21 cellular contexts compared by ENCODE assay signal in the genomic region with DNA sequence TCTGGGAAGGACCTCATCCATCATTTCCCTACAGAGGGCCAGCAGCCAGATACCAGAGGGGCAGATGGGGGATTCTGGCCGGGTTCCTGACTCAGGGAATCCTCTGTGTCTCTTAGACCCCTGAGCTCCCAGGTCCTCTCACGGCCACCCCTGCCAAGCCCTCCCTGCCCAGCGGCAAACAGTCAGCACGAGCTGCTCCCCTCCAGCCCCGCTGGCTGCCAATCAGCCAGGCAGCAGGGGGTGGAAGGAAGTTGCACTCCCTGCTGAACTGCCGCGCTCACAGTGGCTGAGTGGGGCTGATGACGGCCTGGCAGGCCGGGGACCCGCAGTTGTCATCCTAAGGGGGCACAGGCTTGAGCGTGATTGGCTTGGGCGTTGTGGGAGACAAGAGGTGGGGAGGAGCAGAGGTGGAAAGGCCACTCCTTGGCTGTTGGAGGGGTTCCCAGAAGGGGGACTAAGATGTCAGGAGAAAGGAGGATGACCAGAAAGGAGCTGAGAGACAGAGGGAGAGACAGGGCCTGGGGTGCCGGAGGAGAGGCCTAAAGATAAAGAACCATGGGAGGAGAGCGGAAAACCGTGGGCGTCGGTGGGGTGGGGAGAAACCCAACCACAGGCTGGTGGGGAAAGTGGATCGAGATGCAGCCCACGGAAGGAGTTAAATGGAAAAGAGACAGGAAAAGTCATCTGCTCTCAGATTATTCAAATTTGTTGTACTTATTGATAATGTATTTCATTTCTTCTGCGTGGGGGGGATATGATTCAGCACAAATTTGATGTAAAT. TPM values are rescaled to one million over a fixed set of nuclear protein-coding genes. Genes with fewer than 3 reads are reported as not detected.
DNase-seq lines count a peak whose midpoint lies in the region; ATAC-seq, FAIRE-seq and TF ChIP-seq lines count a peak whose summit lies in the region.
"Had no signal": no experiment of that assay in that cellular context is flagged by ENCODE, and none has a peak within 500 bp of the region (broad histone marks: within the 10 kb centered on the region; RNA-seq: fewer than 3 reads in every experiment).

No MANE protein-coding gene starts in this region.

- no peak overlapping the region for H2BK120ac ChIP-seq in IMR-90 (ENCODE audit: low read depth, low read length)

- no peak overlapping the region for H3K4ac ChIP-seq in IMR-90 (ENCODE audit: low read depth, low read length)

- H3K4me3 ChIP-seq in Caco-2 (ENCODE audit: low read depth, low read length): no peak overlapping the region
- no peak overlapping the region for H3K4me3 ChIP-seq in IMR-90 (ENCODE audit: insufficient read depth, low read depth, low read length)

- no peak overlapping the region for H2BK15ac ChIP-seq in IMR-90 (ENCODE audit: low read depth, low read length)

- H2BK5ac ChIP-seq in IMR-90 (ENCODE audit: low read depth, low read length, poor library complexity, severe bottlenecking): no peak overlapping the region

- no peak overlapping the region for H3K14ac ChIP-seq in IMR-90 (replicated peaks; ENCODE audit: low read depth, low read length)

- ATAC-seq in IMR-90 (ENCODE audit: low read depth): no peak
- ATAC-seq in GM21515 (IDR thresholded peaks at IDR 0.05; ENCODE audit: unreplicated experiment): no peak
- ATAC-seq: HCT116, Right ventricle myocardium inferior had no signal

- H3K9ac ChIP-seq in IMR-90 (ENCODE audit: low read depth, low read length): no peak overlapping the region
- H3K9ac ChIP-seq: SK-N-SH had no signal

- H3K36me3 ChIP-seq in Caco-2 (ENCODE audit: control insufficient read depth, insufficient read depth, low read length) (no peaks in the 10 kb centered on the region), IMR-90 (ENCODE audit: control insufficient read depth, insufficient read depth, low read length) (no peaks in the 10 kb centered on the region)

- H3K4me1 Mint-ChIP-seq in Caco-2 (ENCODE audit: low read depth, unreplicated experiment) (no peaks in the 10 kb centered on the region), nephron (peaks cover 17% of the 10 kb centered on the region)

- dilution Hi-C loops in IMR-90 (cut with HindIII; ENCODE audit: low sequenced_read_pairs, unreplicated experiment): no loop called here

- no peaks in the 10 kb centered on the region for H3K4me1 ChIP-seq in Caco-2
- peaks cover 3% of the 10 kb centered on the region for H3K4me1 ChIP-seq in IMR-90 (ENCODE audit: control insufficient read depth, insufficient read depth, low read length)

- peak overlapping the region; percentile 58 for H3K27ac Mint-ChIP-seq in Caco-2 (ENCODE audit: unreplicated experiment)
- H3K27ac Mint-ChIP-seq in nephron: peak overlapping the region in 2 of 3 experiments; percentile 40 to 71
- H3K27ac Mint-ChIP-seq: CD4-positive, CD25-positive, alpha-beta regulatory T cell; IgD-negative memory B cell had no signal

- no peak overlapping the region for H2AK5ac ChIP-seq in IMR-90 (ENCODE audit: low read depth, low read length)

- no peak overlapping the region for H3K18ac ChIP-seq in IMR-90 (ENCODE audit: low read depth, low read length)

- BruUV-seq in Caco-2 (replicated peaks; lab: Mats Ljungman, UMichigan) (no TSS peak), IMR-90 (replicated peaks; lab: Mats Ljungman, UMichigan) (no TSS peak)

- TF ChIP-seq RAD21 in IMR-90 (IDR thresholded peaks at IDR 0.05; ENCODE audit: low read length): no peak

- H3K56ac ChIP-seq in IMR-90 (ENCODE audit: extremely low read depth, insufficient read depth, low read length): no peak overlapping the region

- H3K36me3 Mint-ChIP-seq in Caco-2 (ENCODE audit: insufficient read depth, unreplicated experiment) (no peaks in the 10 kb centered on the region), nephron (ENCODE audit: low read depth) (peaks cover 7% of the 10 kb centered on the region)
- H3K36me3 Mint-ChIP-seq: CD4-positive, CD25-positive, alpha-beta regulatory T cell; IgD-negative memory B cell had no signal

- no peak overlapping the region for H2BK20ac ChIP-seq in IMR-90 (ENCODE audit: low read depth, low read length)

- no peak overlapping the region for H3K27ac ChIP-seq in IMR-90 (ENCODE audit: insufficient read depth, low read length)

- peak overlapping the region; percentile 56 for H2AFZ ChIP-seq in IMR-90 (replicated peaks; ENCODE audit: low read length, poor library complexity)

- H4K91ac ChIP-seq in IMR-90 (ENCODE audit: insufficient read depth, low read depth, low read length): no peak overlapping the region

- intact Hi-C loops in Caco-2 (cut with micrococcal nuclease; ENCODE audit: unreplicated experiment): no loop called here
- intact Hi-C loops in IMR-90 (cut with micrococcal nuclease): no loop called here

- no peak overlapping the region for H4K8ac ChIP-seq in IMR-90 (ENCODE audit: low read depth in 2 of 2, low read length in 2 of 2)

- no peaks in the 10 kb centered on the region for H3K27me3 ChIP-seq in Caco-2 (replicated peaks; ENCODE audit: control insufficient read depth, insufficient read depth, low read length)
- no peaks in the 10 kb centered on the region for H3K27me3 ChIP-seq in IMR-90 (ENCODE audit: control insufficient read depth, insufficient read depth, low read length)

- H3K9me3 Mint-ChIP-seq in Caco-2 (ENCODE audit: unreplicated experiment) (no peaks in the 10 kb centered on the region), nephron (peaks cover 15% of the 10 kb centered on the region)

- WGBS in IMR-90 (ENCODE audit: extremely low coverage in 2 of 2, insufficient read length in 1 of 2), 2 experiments: 67% methylated on average over 7 of the region's 20 CpGs; no CpG with 5 or more reads in 1 of the 2 experiments

- CTCF ChIA-PET in Caco-2 (lab: Charles Lee): no interaction called here
- CTCF ChIA-PET in IMR-90 (lab: Yijun Ruan, JAX): interaction anchor here (0.6 kb wide), 1 partner anchor 156 kb away, joined by 3 read pairs; no protein-coding TSS in a partner anchor

- no peak overlapping the region for H2AK9ac ChIP-seq in IMR-90 (replicated peaks; ENCODE audit: low read depth, low read length, poor library complexity)

- no peak for TF ChIP-seq CTCF in Caco-2 (IDR thresholded peaks at IDR 0.05; ENCODE audit: insufficient read depth in 1 of 2, low read depth in 1 of 2, low read length in 1 of 2, severe bottlenecking in 1 of 2, unreplicated experiment in 1 of 2)
- no peak for TF ChIP-seq CTCF in IMR-90 (conservative IDR thresholded peaks at IDR 0.05; ENCODE audit: low read depth, low read length)
- TF ChIP-seq CTCF in nephron (IDR thresholded peaks at IDR 0.05; ENCODE audit: unreplicated experiment in 3 of 3): no peak

- H3K9me3 ChIP-seq in Caco-2 (peaks cover 5% of the 10 kb centered on the region; the same call in 1 of the 2 replicates), IMR-90 (ENCODE audit: control insufficient read depth, insufficient read depth, low read length) (peaks cover 6% of the 10 kb centered on the region; the same call in 1 of the 2 replicates)
- H3K9me3 ChIP-seq: SK-N-SH had no signal

- H3K4me3 Mint-ChIP-seq in Caco-2 (ENCODE audit: unreplicated experiment): no peak overlapping the region
- H3K4me3 Mint-ChIP-seq in nephron: no peak overlapping the region

- H3K27me3 Mint-ChIP-seq in Caco-2 (ENCODE audit: insufficient read depth, unreplicated experiment) (peaks cover 5% of the 10 kb centered on the region), nephron (ENCODE audit: low read depth) (peaks cover 7% of the 10 kb centered on the region)

- H4K5ac ChIP-seq in IMR-90 (ENCODE audit: low read depth, low read length): no peak overlapping the region

- TF ChIP-seq POLR2A in IMR-90 (IDR thresholded peaks at IDR 0.05; ENCODE audit: low read depth, low read length): no peak

- FAIRE-seq in RCC 7860 (lab: Jason Lieb, UNC): no peak
- FAIRE-seq: GM19239 had no signal

- POLR2A ChIA-PET in Caco-2 (lab: Charles Lee): no interaction called here
- POLR2A ChIA-PET in IMR-90 (lab: Charles Lee; ENCODE audit: unreplicated experiment): no interaction called here

- DNase-seq in Caco-2: no peak
- DNase-seq in IMR-90: no peak
- DNase-seq in ecto neural progenitor cell (ENCODE audit: low spot score): peak; percentile 49
- DNase-seq in activated CD4-positive, alpha-beta T cell treated with anti-CD3 and anti-CD28 coated beads, Interleukin-2, amount 50 U/mL, for 4 hours: no peak
- no peak for DNase-seq in SHP77 (lab: John Stamatoyannopoulos, UW)
- DNase-seq in RCC 7860 (ENCODE audit: low spot score): no peak
- DNase-seq: ACHN; AML-193; Calu3; CD4-positive, CD25-positive, alpha-beta regulatory T cell; DMS53; NCI-H1930; NCI-H2171; SK-N-SH had no signal

- no peaks in the 10 kb centered on the region for H4K20me1 ChIP-seq in IMR-90 (ENCODE audit: insufficient read depth, low read length)

- no peak overlapping the region for H3K4me2 ChIP-seq in IMR-90 (ENCODE audit: low read depth, low read length)
- H3K4me2 ChIP-seq: SK-N-SH had no signal

- in situ Hi-C loops in IMR-90 (cut with MboI; ENCODE audit: low sequenced_read_pairs): no loop called here

- peaks cover under 1 to 5% of the 10 kb centered on the region in 2 experiments; a peak in 1 of 4 replicates for H3K79me1 ChIP-seq in IMR-90 (ENCODE audit: low read depth in 1 of 2, low read length in 2 of 2)

- no peak overlapping the region for H3K23ac ChIP-seq in IMR-90 (ENCODE audit: low read depth, low read length)

- H3K9me1 ChIP-seq in IMR-90 (ENCODE audit: insufficient read depth, low read length): no peaks in the 10 kb centered on the region

TF ChIP-seq in IMR-90, 13 proteins besides CTCF, POLR2A, EP300 and RAD21 (continues in another document):
- no peak for TF ChIP-seq CHD1 (IDR thresholded peaks at IDR 0.05; ENCODE audit: low read depth, low read length)
- TF ChIP-seq SMC3 (IDR thresholded peaks at IDR 0.05; ENCODE audit: low read depth, low read length): no peak
- TF ChIP-seq, protein P1, sequence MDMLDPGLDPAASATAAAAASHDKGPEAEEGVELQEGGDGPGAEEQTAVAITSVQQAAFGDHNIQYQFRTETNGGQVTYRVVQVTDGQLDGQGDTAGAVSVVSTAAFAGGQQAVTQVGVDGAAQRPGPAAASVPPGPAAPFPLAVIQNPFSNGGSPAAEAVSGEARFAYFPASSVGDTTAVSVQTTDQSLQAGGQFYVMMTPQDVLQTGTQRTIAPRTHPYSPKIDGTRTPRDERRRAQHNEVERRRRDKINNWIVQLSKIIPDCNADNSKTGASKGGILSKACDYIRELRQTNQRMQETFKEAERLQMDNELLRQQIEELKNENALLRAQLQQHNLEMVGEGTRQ (IDR thresholded peaks at IDR 0.05; ENCODE audit: low read depth, low read length): no peak

RNA-seq across cellular contexts. Expression of gene CCDC149, which starts 4.4 kb away (rescaled TPM):
- total RNA-seq in Caco-2 (2022) (0.95 and 1.7 TPM in 2 replicates), IMR-90 (2012; rRNA removed) (7.0 and 8.3 TPM in 2 replicates)
- polyA plus RNA-seq in IMR-90 (2012; rRNA removed): 4.8 and 6.7 TPM in 2 replicates
- 2.1 and 3.1 TPM in 2 replicates for polyA plus RNA-seq in IMR-90 (2012; cell fraction: cytosol; rRNA removed)
- 4.5 and 11.7 TPM in 2 replicates for polyA plus RNA-seq in IMR-90 (2012; cell fraction: nucleus; rRNA removed; ENCODE audit: low replicate concordance)
- total RNA-seq: CD4-positive, CD25-positive, alpha-beta regulatory T cell; T-helper 1 cell treated with Interleukin-12 subunit alpha and Interleukin-12 subunit beta and Interleukin-4 antibody, amounts not matched to agents 30 ng/mL and 1 ng/mL, for 36 hours had no signal
- polyA plus RNA-seq: CD4-positive, CD25-positive, alpha-beta regulatory T cell; IgD-negative memory B cell had no signal
